In genomic region chr6:36123270-36124139, GRCh38 we compare ENCODE assay signal across 1 cellular context.
TF ChIP-seq lines count a peak whose summit lies in the region.

No MANE protein-coding gene starts in this region.

TF ChIP-seq in HepG2, 621 proteins besides CTCF, POLR2A, EP300 and RAD21 (continued from another document and continues in another):
- TF ChIP-seq ELK4 (CRISPR knock-in tag; IDR thresholded peaks at IDR 0.05; ENCODE audit: borderline replicate concordance) (no peak), ARID4A (CRISPR knock-in tag; IDR thresholded peaks at IDR 0.05; ENCODE audit: borderline replicate concordance) (no peak), ZNF407 (CRISPR knock-in tag; IDR thresholded peaks at IDR 0.05; ENCODE audit: not compliant biosample characterization) (no peak), DNMT3B (CRISPR knock-in tag; conservative IDR thresholded peaks at IDR 0.05) (no peak), NFE2L1 (CRISPR knock-in tag; IDR thresholded peaks at IDR 0.05; ENCODE audit: borderline replicate concordance) (no peak), ZBTB1 (CRISPR knock-in tag; IDR thresholded peaks at IDR 0.05; ENCODE audit: borderline replicate concordance) (no peak), ZNF224 (CRISPR knock-in tag; IDR thresholded peaks at IDR 0.05) (no peak), KAT7 (CRISPR knock-in tag; IDR thresholded peaks at IDR 0.05; ENCODE audit: borderline replicate concordance) (no peak), ZNF503 (CRISPR knock-in tag; IDR thresholded peaks at IDR 0.05) (no peak), SAP130 (CRISPR knock-in tag; IDR thresholded peaks at IDR 0.05; ENCODE audit: low read depth) (peak; percentile 37; the same call in 1 of the 2 replicates), ZBTB3 (CRISPR knock-in tag; IDR thresholded peaks at IDR 0.05; ENCODE audit: borderline replicate concordance, low read depth) (no peak), ZNF263 (CRISPR knock-in tag; IDR thresholded peaks at IDR 0.05) (0 out of 2 replicates have a peak, but pooled peaks have one; percentile 24), ZNF747 (CRISPR knock-in tag; IDR thresholded peaks at IDR 0.05; ENCODE audit: borderline replicate concordance) (no peak), PREB (CRISPR knock-in tag; IDR thresholded peaks at IDR 0.05) (no peak), MEF2D (CRISPR knock-in tag; IDR thresholded peaks at IDR 0.05) (no peak), KAT8 (CRISPR knock-in tag; IDR thresholded peaks at IDR 0.05) (0 out of 2 replicates have a peak, but pooled peaks have one; percentile 16), PAF1 (CRISPR knock-in tag; IDR thresholded peaks at IDR 0.05) (no peak), REPIN1 (CRISPR knock-in tag; IDR thresholded peaks at IDR 0.05; ENCODE audit: borderline replicate concordance, low read depth) (no peak; the same call in 1 of the 2 replicates), ARID2 (CRISPR knock-in tag; IDR thresholded peaks at IDR 0.05; ENCODE audit: borderline replicate concordance) (no peak), ATF7 (IDR thresholded peaks at IDR 0.05) (no peak), ATF7 (CRISPR knock-in tag; IDR thresholded peaks at IDR 0.05) (no peak), ZNF543 (CRISPR knock-in tag; IDR thresholded peaks at IDR 0.05) (no peak), ZNF605 (CRISPR knock-in tag; IDR thresholded peaks at IDR 0.05) (no peak), ZNF329 (CRISPR knock-in tag; IDR thresholded peaks at IDR 0.05; ENCODE audit: low read depth) (no peak), PAWR (CRISPR knock-in tag; IDR thresholded peaks at IDR 0.05; ENCODE audit: borderline replicate concordance) (no peak), WIZ (CRISPR knock-in tag; IDR thresholded peaks at IDR 0.05) (no peak), RFX3 (CRISPR knock-in tag; IDR thresholded peaks at IDR 0.05) (no peak), IKZF1 (IDR thresholded peaks at IDR 0.05) (no peak), ZHX2 (IDR thresholded peaks at IDR 0.05; ENCODE audit: low read depth) (no peak), ZHX2 (CRISPR knock-in tag; IDR thresholded peaks at IDR 0.05; ENCODE audit: borderline replicate concordance) (no peak), ZNF280B (CRISPR knock-in tag; IDR thresholded peaks at IDR 0.05; ENCODE audit: borderline replicate concordance) (0 out of 2 replicates have a peak, but pooled peaks have one; percentile 29)
